ENCODE assay signal across 1 cellular context in genomic region chr5:86968311-86968753, GRCh38.
TF ChIP-seq lines count a peak whose summit lies in the region.

No MANE protein-coding gene starts in this region.

TF ChIP-seq in GM23338, 12 proteins besides CTCF, POLR2A, EP300 and RAD21 (continued from another document):
- TF ChIP-seq REST (IDR thresholded peaks at IDR 0.05; ENCODE audit: unreplicated experiment) (no peak), ZNF114 (CRISPR knock-in tag; IDR thresholded peaks at IDR 0.05) (no peak), EZH2 (IDR thresholded peaks at IDR 0.05; ENCODE audit: low read depth, unreplicated experiment) (no peak), STAT1 (IDR thresholded peaks at IDR 0.05; ENCODE audit: unreplicated experiment) (no peak)
